ENCODE assay signal across 19 cellular contexts in the genomic region with DNA sequence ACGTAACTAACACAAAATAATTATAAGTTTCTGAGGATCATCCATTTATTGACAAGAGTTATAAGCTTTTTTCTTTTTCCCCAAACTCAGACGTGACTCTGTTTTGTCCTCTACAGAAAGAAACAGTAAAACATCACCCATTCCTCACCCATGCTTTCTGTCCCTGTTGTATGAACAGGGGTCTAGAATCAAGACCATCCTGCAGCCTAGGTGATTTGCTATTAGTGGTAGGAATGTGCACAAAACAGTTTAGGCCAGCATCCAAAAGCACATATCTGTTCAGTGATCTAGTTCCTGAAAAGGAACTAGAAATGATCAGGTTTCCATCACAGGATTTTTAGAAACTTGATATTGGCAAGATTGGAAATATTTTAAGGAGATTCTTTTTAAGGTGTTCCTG.
"Had no signal": no experiment of that assay in that cellular context is flagged by ENCODE, and none has a peak within 500 bp of the region (broad histone marks: within the 10 kb centered on the region; RNA-seq: fewer than 3 reads in every experiment).

No MANE protein-coding gene starts in this region.

- H3K27ac ChIP-seq: coronary artery, foreskin keratinocyte, upper lobe of left lung had no signal

- H3K4me1 ChIP-seq: upper lobe of left lung had no signal

- DNase-seq: activated CD4-positive, alpha-beta T cell treated with anti-CD3 and anti-CD28 coated beads, Interleukin-2, amount 50 U/mL, for 1 hour; activated naive CD4-positive, alpha-beta T cell; activated naive CD8-positive, alpha-beta T cell treated with anti-CD3 and anti-CD28 coated beads, Interleukin-2, amount 10 ng/mL, durations not matched to agents 7 days and 5 days; aorta; effector CD4-positive, alpha-beta T cell; foreskin keratinocyte; head of caudate nucleus; immature natural killer cell; left colon; mucosa of descending colon; naive thymus-derived CD4-positive, alpha-beta T cell; occipital lobe; right cardiac atrium; small intestine; stimulated activated CD4-positive, alpha-beta T cell treated with anti-CD3 and anti-CD28 coated beads, Interleukin-4, amount 100 ng/mL, for 24 hours; stimulated activated naive CD4-positive, alpha-beta T cell; upper lobe of left lung had no signal

- H3K9me3 ChIP-seq: mucosa of descending colon, upper lobe of left lung had no signal

- H3K36me3 ChIP-seq: upper lobe of left lung had no signal

- H3K27me3 ChIP-seq: foreskin keratinocyte, upper lobe of left lung had no signal

- H3K4me3 ChIP-seq: coronary artery, lung, mucosa of descending colon, upper lobe of left lung had no signal

- ATAC-seq: foreskin keratinocyte; left colon; mucosa of descending colon; naive thymus-derived CD4-positive, alpha-beta T cell; right cardiac atrium had no signal
